23 cellular contexts compared by ENCODE assay signal in genomic region chr13:110447801-110448200, GRCh38.
DNase-seq lines count a peak whose midpoint lies in the region; ATAC-seq and TF ChIP-seq lines count a peak whose summit lies in the region.
"Had no signal": no experiment of that assay in that cellular context is flagged by ENCODE, and none has a peak within 500 bp of the region (broad histone marks: within the 10 kb centered on the region; RNA-seq: fewer than 3 reads in every experiment).

No MANE protein-coding gene starts in this region.

- no peaks in the 10 kb centered on the region for H3F3A ChIP-seq in PC-3 (ENCODE audit: low read length, unreplicated experiment)

- CTCF ChIA-PET in PC-3 (lab: Charles Lee): no interaction called here

- POLR2A ChIA-PET in PC-3 (lab: Charles Lee; ENCODE audit: unreplicated experiment): no interaction called here

- H3K9me2 ChIP-seq in PC-3 (replicated peaks; ENCODE audit: low read length): no peaks in the 10 kb centered on the region

- intact Hi-C loops in PC-3 (cut with micrococcal nuclease) (no loop called here), esophagus muscularis mucosa (cut with DNase I) (loop anchor here (2.0 kb wide), 1 partner anchor 225 kb away; no protein-coding TSS in a partner anchor)

- no TSS peak for BruUV-seq in PC-3 (replicated peaks; lab: Mats Ljungman, UMichigan)

- H3K9me3 ChIP-seq in PC-3 (ENCODE audit: low read length) (no peaks in the 10 kb centered on the region), esophagus muscularis mucosa (no peaks in the 10 kb centered on the region), osteoblast (ENCODE audit: low read depth, low read length) (no peaks in the 10 kb centered on the region)
- H3K9me3 ChIP-seq: A549, left ventricle myocardium inferior, neutrophil, stomach, upper lobe of right lung had no signal

- H3K4me2 ChIP-seq in PC-3 (ENCODE audit: low read length) (peak overlapping the region; percentile 59; the same call in 1 of the 2 replicates), osteoblast (ENCODE audit: insufficient read depth, low read length) (no peak overlapping the region)

- no peaks in the 10 kb centered on the region for H3K79me2 ChIP-seq in ACC112 (ENCODE audit: control insufficient read depth, insufficient read depth, low read length, unreplicated experiment)
- no peaks in the 10 kb centered on the region for H3K79me2 ChIP-seq in PC-3 (ENCODE audit: low read length)
- no peaks in the 10 kb centered on the region for H3K79me2 ChIP-seq in osteoblast (ENCODE audit: insufficient read depth, low read length)

- TF ChIP-seq EP300 in esophagus muscularis mucosa (IDR thresholded peaks at IDR 0.05): no peak

- ATAC-seq in PC-3 (no peak), HG03378 (IDR thresholded peaks at IDR 0.05; ENCODE audit: unreplicated experiment) (no peak)
- ATAC-seq: A549; activated CD8-positive, alpha-beta T cell treated with anti-CD3 and anti-CD28 coated beads for 36 hours; activated naive CD8-positive, alpha-beta T cell treated with anti-CD3 and anti-CD28 coated beads, Interleukin-2, amount 50 U/mL, for 24 hours; Right ventricle myocardium inferior; upper lobe of right lung had no signal

- H2AFZ ChIP-seq in ACC112 (ENCODE audit: low read length, unreplicated experiment): no peak overlapping the region
- no peak overlapping the region for H2AFZ ChIP-seq in PC-3 (ENCODE audit: low read length)
- no peak overlapping the region for H2AFZ ChIP-seq in osteoblast (ENCODE audit: low read length)

- TF ChIP-seq CTCF in PC-3 (conservative IDR thresholded peaks at IDR 0.05; ENCODE audit: low read depth, low read length) (no peak), esophagus muscularis mucosa (IDR thresholded peaks at IDR 0.05) (no peak), osteoblast (IDR thresholded peaks at IDR 0.05; ENCODE audit: extremely low read depth, low read depth, low read length) (no peak)

- no peak for DNase-seq in PC-3
- DNase-seq in esophagus muscularis mucosa (ENCODE audit: extremely low spot score): no peak
- DNase-seq in osteoblast (ENCODE audit: insufficient read length, low spot score, missing footprints): no peak
- no peak for DNase-seq in activated CD8-positive, alpha-beta memory T cell treated with anti-CD3 and anti-CD28 coated beads for 24 hours
- no peak for DNase-seq in DMS53 treated with DMSO at 0.1 percent for 48 hours (lab: John Stamatoyannopoulos, UW; ENCODE audit: unreplicated experiment)
- no peak for DNase-seq in hepatic stellate cell (ENCODE audit: low spot score)
- DNase-seq: activated CD8-positive, alpha-beta T cell treated with anti-CD3 and anti-CD28 coated beads for 36 hours; activated gamma-delta T cell; activated naive CD8-positive, alpha-beta T cell treated with anti-CD3 and anti-CD28 coated beads, Interleukin-2, amount 50 U/mL, for 24 hours; COR-L47; cortex of kidney; DND-41; immature natural killer cell; KG1; left ventricle myocardium inferior; NCI-H1694 treated with DMSO at 0.1 percent for 48 hours; stomach; upper lobe of right lung had no signal

- H4K20me1 ChIP-seq in PC-3 (ENCODE audit: low read length) (no peaks in the 10 kb centered on the region), osteoblast (ENCODE audit: insufficient read depth, low read length) (no peaks in the 10 kb centered on the region)

- no peak for TF ChIP-seq POLR2A in esophagus muscularis mucosa (IDR thresholded peaks at IDR 0.05; ENCODE audit: low read depth)

- H3K4me3 ChIP-seq in ACC112 (ENCODE audit: low read depth, low read length): no peak overlapping the region
- H3K4me3 ChIP-seq in PC-3 (ENCODE audit: low read length): no peak overlapping the region
- H3K4me3 ChIP-seq in esophagus muscularis mucosa: no peak overlapping the region
- H3K4me3 ChIP-seq in osteoblast (ENCODE audit: insufficient read depth, low read length): no peak overlapping the region
- H3K4me3 ChIP-seq: A549, left ventricle myocardium inferior, stomach, upper lobe of right lung had no signal

- H3K36me3 ChIP-seq in ACC112 (ENCODE audit: insufficient read depth, low read length) (no peaks in the 10 kb centered on the region), PC-3 (ENCODE audit: low read depth, low read length) (no peaks in the 10 kb centered on the region; the same call in 1 of the 2 replicates), esophagus muscularis mucosa (peaks cover 27 to 93% (median 80%) of the 10 kb centered on the region in 4 donors), osteoblast (ENCODE audit: insufficient read depth, low read length) (peaks cover 60% of the 10 kb centered on the region)
- H3K36me3 ChIP-seq: neutrophil had no signal

- 86% methylated on average over 9 of the region's 9 CpGs for whole genome bisulfite sequencing in esophagus muscularis mucosa

- 0 out of 2 replicates have a peak overlapping the region, but pooled peaks have one; percentile 6 for H3K9ac ChIP-seq in PC-3 (ENCODE audit: low read length)

- H3K4me1 ChIP-seq in ACC112 (ENCODE audit: control insufficient read depth, insufficient read depth, low read length, unreplicated experiment): peaks cover 35% of the 10 kb centered on the region
- peaks cover 61% of the 10 kb centered on the region for H3K4me1 ChIP-seq in PC-3 (ENCODE audit: insufficient read depth, low read length)
- H3K4me1 ChIP-seq in esophagus muscularis mucosa: peaks cover 5 to 49% (median 42%) of the 10 kb centered on the region in 4 donors
- peaks cover 31% of the 10 kb centered on the region for H3K4me1 ChIP-seq in osteoblast (ENCODE audit: insufficient read depth, low read length)
- H3K4me1 ChIP-seq: upper lobe of right lung had no signal

- H3K27me3 ChIP-seq in ACC112 (ENCODE audit: insufficient read depth, low read length) (no peaks in the 10 kb centered on the region), PC-3 (ENCODE audit: low read length) (no peaks in the 10 kb centered on the region), esophagus muscularis mucosa (no peaks in the 10 kb centered on the region), osteoblast (ENCODE audit: insufficient read depth, low read length) (no peaks in the 10 kb centered on the region)
- H3K27me3 ChIP-seq: stomach, upper lobe of right lung had no signal

- peak overlapping the region; percentile 36; the same call in 1 of the 2 replicates for H3K27ac ChIP-seq in ACC112 (ENCODE audit: low read depth, low read length)
- peak overlapping the region; percentile 76 for H3K27ac ChIP-seq in PC-3 (ENCODE audit: low read length)
- peak overlapping the region; percentile 71 to 83 (median 81) for H3K27ac ChIP-seq in esophagus muscularis mucosa (replicated peaks in 1 of 4)
- peak overlapping the region; percentile 61 for H3K27ac ChIP-seq in osteoblast (ENCODE audit: low read depth, low read length)
- H3K27ac ChIP-seq: left ventricle myocardium inferior, neutrophil, upper lobe of right lung had no signal
